In the genomic region with DNA sequence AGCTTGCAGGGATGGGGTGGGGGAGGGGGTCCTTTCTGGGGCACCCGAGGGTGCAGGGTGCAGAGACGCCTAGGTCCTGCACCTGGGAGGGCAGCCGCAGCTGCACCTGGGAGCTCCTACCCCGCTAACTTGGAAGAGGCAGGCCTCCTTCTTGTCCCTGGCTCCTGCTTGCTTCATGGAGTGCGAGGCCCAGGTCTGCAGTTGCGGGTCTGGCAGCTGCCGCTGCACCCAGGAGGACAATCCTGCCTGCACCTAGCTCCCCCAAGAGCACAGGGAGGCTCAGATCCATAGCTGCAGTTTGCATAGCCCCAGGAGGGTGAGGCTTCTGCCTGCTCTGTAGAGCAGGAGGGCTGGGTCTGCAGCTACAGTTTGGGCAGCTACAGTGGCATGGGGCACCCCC, we compare ENCODE assay signal across 1 cellular context.
TF ChIP-seq lines count a peak whose summit lies in the region.

No MANE protein-coding gene starts in this region.

TF ChIP-seq in HepG2, 621 proteins besides CTCF, POLR2A, EP300 and RAD21:
- no peak for TF ChIP-seq ZNF549 (CRISPR knock-in tag; IDR thresholded peaks at IDR 0.05)
- TF ChIP-seq, protein P1, sequence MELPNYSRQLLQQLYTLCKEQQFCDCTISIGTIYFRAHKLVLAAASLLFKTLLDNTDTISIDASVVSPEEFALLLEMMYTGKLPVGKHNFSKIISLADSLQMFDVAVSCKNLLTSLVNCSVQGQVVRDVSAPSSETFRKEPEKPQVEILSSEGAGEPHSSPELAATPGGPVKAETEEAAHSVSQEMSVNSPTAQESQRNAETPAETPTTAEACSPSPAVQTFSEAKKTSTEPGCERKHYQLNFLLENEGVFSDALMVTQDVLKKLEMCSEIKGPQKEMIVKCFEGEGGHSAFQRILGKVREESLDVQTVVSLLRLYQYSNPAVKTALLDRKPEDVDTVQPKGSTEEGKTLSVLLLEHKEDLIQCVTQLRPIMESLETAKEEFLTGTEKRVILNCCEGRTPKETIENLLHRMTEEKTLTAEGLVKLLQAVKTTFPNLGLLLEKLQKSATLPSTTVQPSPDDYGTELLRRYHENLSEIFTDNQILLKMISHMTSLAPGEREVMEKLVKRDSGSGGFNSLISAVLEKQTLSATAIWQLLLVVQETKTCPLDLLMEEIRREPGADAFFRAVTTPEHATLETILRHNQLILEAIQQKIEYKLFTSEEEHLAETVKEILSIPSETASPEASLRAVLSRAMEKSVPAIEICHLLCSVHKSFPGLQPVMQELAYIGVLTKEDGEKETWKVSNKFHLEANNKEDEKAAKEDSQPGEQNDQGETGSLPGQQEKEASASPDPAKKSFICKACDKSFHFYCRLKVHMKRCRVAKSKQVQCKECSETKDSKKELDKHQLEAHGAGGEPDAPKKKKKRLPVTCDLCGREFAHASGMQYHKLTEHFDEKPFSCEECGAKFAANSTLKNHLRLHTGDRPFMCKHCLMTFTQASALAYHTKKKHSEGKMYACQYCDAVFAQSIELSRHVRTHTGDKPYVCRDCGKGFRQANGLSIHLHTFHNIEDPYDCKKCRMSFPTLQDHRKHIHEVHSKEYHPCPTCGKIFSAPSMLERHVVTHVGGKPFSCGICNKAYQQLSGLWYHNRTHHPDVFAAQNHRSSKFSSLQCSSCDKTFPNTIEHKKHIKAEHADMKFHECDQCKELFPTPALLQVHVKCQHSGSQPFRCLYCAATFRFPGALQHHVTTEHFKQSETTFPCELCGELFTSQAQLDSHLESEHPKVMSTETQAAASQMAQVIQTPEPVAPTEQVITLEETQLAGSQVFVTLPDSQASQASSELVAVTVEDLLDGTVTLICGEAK (IDR thresholded peaks at IDR 0.05), result no peak
- TF ChIP-seq, protein P1 (CRISPR knock-in tag; IDR thresholded peaks at IDR 0.05), result no peak
- TF ChIP-seq ZNF768 (CRISPR knock-in tag; IDR thresholded peaks at IDR 0.05), result 0 out of 2 replicates have a peak, but pooled peaks have one; percentile 19
- TF ChIP-seq SAP130 (CRISPR knock-in tag; IDR thresholded peaks at IDR 0.05; ENCODE audit: low read depth), result no peak
- TF ChIP-seq ZNF136 (CRISPR knock-in tag; IDR thresholded peaks at IDR 0.05; ENCODE audit: low read depth), result no peak
- TF ChIP-seq CENPT (CRISPR knock-in tag; IDR thresholded peaks at IDR 0.05; ENCODE audit: low read depth), result no peak
- no peak for TF ChIP-seq ZFP62 (CRISPR knock-in tag; IDR thresholded peaks at IDR 0.05)
- TF ChIP-seq HDAC1 (CRISPR knock-in tag; IDR thresholded peaks at IDR 0.05), result no peak
- no peak for TF ChIP-seq KLF9 (CRISPR knock-in tag; IDR thresholded peaks at IDR 0.05; ENCODE audit: low read depth)
- no peak for TF ChIP-seq MIER2 (CRISPR knock-in tag; IDR thresholded peaks at IDR 0.05)
- no peak for TF ChIP-seq TSC22D2 (CRISPR knock-in tag; IDR thresholded peaks at IDR 0.05; ENCODE audit: borderline replicate concordance)
- TF ChIP-seq ZNF317 (CRISPR knock-in tag; IDR thresholded peaks at IDR 0.05), result no peak
- TF ChIP-seq HNF4A (CRISPR knock-in tag; IDR thresholded peaks at IDR 0.05), result no peak
- TF ChIP-seq ZNF572 (CRISPR knock-in tag; IDR thresholded peaks at IDR 0.05), result 0 out of 2 replicates have a peak, but pooled peaks have one; percentile 32
- TF ChIP-seq, protein P2, sequence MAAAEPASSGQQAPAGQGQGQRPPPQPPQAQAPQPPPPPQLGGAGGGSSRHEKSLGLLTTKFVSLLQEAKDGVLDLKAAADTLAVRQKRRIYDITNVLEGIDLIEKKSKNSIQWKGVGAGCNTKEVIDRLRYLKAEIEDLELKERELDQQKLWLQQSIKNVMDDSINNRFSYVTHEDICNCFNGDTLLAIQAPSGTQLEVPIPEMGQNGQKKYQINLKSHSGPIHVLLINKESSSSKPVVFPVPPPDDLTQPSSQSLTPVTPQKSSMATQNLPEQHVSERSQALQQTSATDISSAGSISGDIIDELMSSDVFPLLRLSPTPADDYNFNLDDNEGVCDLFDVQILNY (CRISPR knock-in tag; conservative IDR thresholded peaks at IDR 0.05), result no peak
- 0 out of 2 replicates have a peak, but pooled peaks have one; percentile 20 for TF ChIP-seq ZNF333 (CRISPR knock-in tag; IDR thresholded peaks at IDR 0.05; ENCODE audit: borderline replicate concordance)
- TF ChIP-seq ZSCAN20 (CRISPR knock-in tag; IDR thresholded peaks at IDR 0.05; ENCODE audit: borderline replicate concordance), result no peak
- TF ChIP-seq, protein P3, sequence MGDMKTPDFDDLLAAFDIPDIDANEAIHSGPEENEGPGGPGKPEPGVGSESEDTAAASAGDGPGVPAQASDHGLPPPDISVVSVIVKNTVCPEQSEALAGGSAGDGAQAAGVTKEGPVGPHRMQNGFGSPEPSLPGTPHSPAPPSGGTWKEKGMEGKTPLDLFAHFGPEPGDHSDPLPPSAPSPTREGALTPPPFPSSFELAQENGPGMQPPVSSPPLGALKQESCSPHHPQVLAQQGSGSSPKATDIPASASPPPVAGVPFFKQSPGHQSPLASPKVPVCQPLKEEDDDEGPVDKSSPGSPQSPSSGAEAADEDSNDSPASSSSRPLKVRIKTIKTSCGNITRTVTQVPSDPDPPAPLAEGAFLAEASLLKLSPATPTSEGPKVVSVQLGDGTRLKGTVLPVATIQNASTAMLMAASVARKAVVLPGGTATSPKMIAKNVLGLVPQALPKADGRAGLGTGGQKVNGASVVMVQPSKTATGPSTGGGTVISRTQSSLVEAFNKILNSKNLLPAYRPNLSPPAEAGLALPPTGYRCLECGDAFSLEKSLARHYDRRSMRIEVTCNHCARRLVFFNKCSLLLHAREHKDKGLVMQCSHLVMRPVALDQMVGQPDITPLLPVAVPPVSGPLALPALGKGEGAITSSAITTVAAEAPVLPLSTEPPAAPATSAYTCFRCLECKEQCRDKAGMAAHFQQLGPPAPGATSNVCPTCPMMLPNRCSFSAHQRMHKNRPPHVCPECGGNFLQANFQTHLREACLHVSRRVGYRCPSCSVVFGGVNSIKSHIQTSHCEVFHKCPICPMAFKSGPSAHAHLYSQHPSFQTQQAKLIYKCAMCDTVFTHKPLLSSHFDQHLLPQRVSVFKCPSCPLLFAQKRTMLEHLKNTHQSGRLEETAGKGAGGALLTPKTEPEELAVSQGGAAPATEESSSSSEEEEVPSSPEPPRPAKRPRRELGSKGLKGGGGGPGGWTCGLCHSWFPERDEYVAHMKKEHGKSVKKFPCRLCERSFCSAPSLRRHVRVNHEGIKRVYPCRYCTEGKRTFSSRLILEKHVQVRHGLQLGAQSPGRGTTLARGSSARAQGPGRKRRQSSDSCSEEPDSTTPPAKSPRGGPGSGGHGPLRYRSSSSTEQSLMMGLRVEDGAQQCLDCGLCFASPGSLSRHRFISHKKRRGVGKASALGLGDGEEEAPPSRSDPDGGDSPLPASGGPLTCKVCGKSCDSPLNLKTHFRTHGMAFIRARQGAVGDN (CRISPR knock-in tag; IDR thresholded peaks at IDR 0.05), result peak; percentile 46
